1 cellular context compared by ENCODE assay signal in the genomic region with DNA sequence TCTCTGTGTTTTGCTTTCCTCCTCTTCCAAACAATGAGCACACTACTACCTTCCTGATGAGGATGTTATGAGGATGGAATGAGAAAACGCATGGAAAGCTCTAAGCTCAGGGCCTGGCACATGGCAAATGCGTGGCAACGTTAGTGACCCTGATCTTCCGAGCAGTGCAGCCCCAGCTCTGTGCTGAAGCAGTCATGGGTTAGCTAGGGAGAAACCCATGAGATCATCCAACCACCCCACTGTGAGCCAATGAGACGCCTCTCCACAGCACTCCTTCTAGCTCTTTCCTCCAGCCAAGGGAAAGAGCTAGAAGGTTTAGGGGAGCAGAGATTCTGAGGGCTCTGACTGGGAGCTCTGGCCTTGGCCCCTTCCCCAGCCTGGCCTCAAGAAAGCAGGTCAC.
TF ChIP-seq lines count a peak whose summit lies in the region.

No MANE protein-coding gene starts in this region.

TF ChIP-seq in IMR-90, 13 proteins besides CTCF, POLR2A, EP300 and RAD21:
- TF ChIP-seq ELK1 (IDR thresholded peaks at IDR 0.05; ENCODE audit: borderline replicate concordance, low read depth, low read length) (no peak), MAFK (IDR thresholded peaks at IDR 0.05; ENCODE audit: low read depth, low read length) (no peak), CEBPB (IDR thresholded peaks at IDR 0.05; ENCODE audit: low read depth, low read length) (no peak), BHLHE40 (IDR thresholded peaks at IDR 0.05; ENCODE audit: low read depth, low read length) (no peak), SMC3 (IDR thresholded peaks at IDR 0.05; ENCODE audit: low read depth, low read length) (no peak), RCOR1 (IDR thresholded peaks at IDR 0.05; ENCODE audit: insufficient replicate concordance, low read length) (no peak)
